16 cellular contexts compared by ENCODE assay signal in genomic region chr11:32115406-32115805, GRCh38.
"Had no signal": no experiment of that assay in that cellular context is flagged by ENCODE, and none has a peak within 500 bp of the region (broad histone marks: within the 10 kb centered on the region; RNA-seq: fewer than 3 reads in every experiment).

No MANE protein-coding gene starts in this region.

- H3K27ac ChIP-seq: coronary artery, tibial nerve, vagina had no signal

- H3K27ac Mint-ChIP-seq: activated B cell treated with CpG ODN at 0.5 μM for 24 hours; activated CD4-positive, alpha-beta T cell treated with anti-CD3 and anti-CD28 coated beads, Interleukin-2, amount 10 ng/mL, durations not matched to agents 24 days and 14 days; activated naive CD4-positive, alpha-beta T cell treated with anti-CD3 and anti-CD28 coated beads for 36 hours; naive thymus-derived CD4-positive, alpha-beta T cell; progenitor cell of endocrine pancreas; stimulated activated effector memory CD8-positive, alpha-beta T cell treated with anti-CD3 and anti-CD28 coated beads, Interleukin-12 subunit alpha, Interleukin-12 subunit beta, amount 100 ng/mL, for 72 hours had no signal

- FAIRE-seq: astrocyte, small intestine had no signal

- H3K36me3 Mint-ChIP-seq: stimulated activated effector memory CD8-positive, alpha-beta T cell treated with anti-CD3 and anti-CD28 coated beads, Interleukin-12 subunit alpha, Interleukin-12 subunit beta, amount 100 ng/mL, for 72 hours had no signal

- H3K9me3 ChIP-seq: tibial nerve, vagina had no signal

- H3K4me1 Mint-ChIP-seq: activated B cell treated with CpG ODN at 0.5 μM for 24 hours; activated CD4-positive, alpha-beta T cell treated with anti-CD3 and anti-CD28 coated beads, Interleukin-2, amount 10 ng/mL, durations not matched to agents 24 days and 14 days; stimulated activated effector memory CD8-positive, alpha-beta T cell treated with anti-CD3 and anti-CD28 coated beads, Interleukin-12 subunit alpha, Interleukin-12 subunit beta, amount 100 ng/mL, for 72 hours had no signal

- DNase-seq: activated B cell treated with CpG ODN at 0.5 μM for 24 hours; activated CD4-positive, alpha-beta T cell treated with anti-CD3 and anti-CD28 coated beads, Interleukin-2, amount 10 ng/mL, durations not matched to agents 24 days and 14 days; activated naive CD4-positive, alpha-beta T cell treated with anti-CD3 and anti-CD28 coated beads for 36 hours; caudate nucleus; effector CD8-positive, alpha-beta T cell; immature natural killer cell; left cardiac atrium; naive thymus-derived CD4-positive, alpha-beta T cell; right cardiac atrium; small intestine had no signal

- H3K4me1 ChIP-seq: tibial nerve, vagina had no signal

- H3K9me3 Mint-ChIP-seq: activated B cell treated with CpG ODN at 0.5 μM for 24 hours; activated naive CD4-positive, alpha-beta T cell treated with anti-CD3 and anti-CD28 coated beads for 36 hours had no signal

- H3K36me3 ChIP-seq: tibial nerve, vagina had no signal

- H3K27me3 ChIP-seq: tibial nerve, vagina had no signal

- H3K4me3 Mint-ChIP-seq: activated B cell treated with CpG ODN at 0.5 μM for 24 hours; activated CD4-positive, alpha-beta T cell treated with anti-CD3 and anti-CD28 coated beads, Interleukin-2, amount 10 ng/mL, durations not matched to agents 24 days and 14 days; activated naive CD4-positive, alpha-beta T cell treated with anti-CD3 and anti-CD28 coated beads for 36 hours; naive thymus-derived CD4-positive, alpha-beta T cell; stimulated activated effector memory CD8-positive, alpha-beta T cell treated with anti-CD3 and anti-CD28 coated beads, Interleukin-12 subunit alpha, Interleukin-12 subunit beta, amount 100 ng/mL, for 72 hours had no signal

- H3K4me3 ChIP-seq: coronary artery, tibial nerve, vagina had no signal

- ATAC-seq: left cardiac atrium; naive thymus-derived CD4-positive, alpha-beta T cell; right cardiac atrium; stimulated activated effector memory CD8-positive, alpha-beta T cell treated with anti-CD3 and anti-CD28 coated beads, Interleukin-12 subunit alpha, Interleukin-12 subunit beta, amount 100 ng/mL, for 72 hours had no signal
